Comparison of ENCODE assay signal across 10 cellular contexts in genomic region chr3:133488785-133489367, GRCh38.
A peak's percentile ranks its signal among the peaks of the same experiment; 100 is the strongest.
DNase-seq lines count a peak whose midpoint lies in the region; ATAC-seq and TF ChIP-seq lines count a peak whose summit lies in the region.
"Had no signal": no experiment of that assay in that cellular context is flagged by ENCODE, and none has a peak within 500 bp of the region (broad histone marks: within the 10 kb centered on the region; RNA-seq: fewer than 3 reads in every experiment).

No MANE protein-coding gene starts in this region.

- no peak for TF ChIP-seq EP300 in SK-N-SH (IDR thresholded peaks at IDR 0.05; ENCODE audit: borderline replicate concordance in 1 of 2, low read depth in 1 of 2, low read length in 1 of 2)

- POLR2A ChIA-PET in SK-N-SH (lab: Yijun Ruan, JAX): no interaction called here

- DNase-seq in AG08396 (ENCODE audit: low spot score) (peak; percentile 49), GM23248 (peak; percentile 64), SK-N-SH (no peak), glomerular visceral epithelial cell (ENCODE audit: extremely low spot score) (peak; percentile 27), cortex of kidney (lab: John Stamatoyannopoulos, UW) (no peak), NCI-H1417 treated with DMSO at 0.1 percent for 48 hours (lab: John Stamatoyannopoulos, UW) (no peak), retina (no peak)
- DNase-seq: GF-D8, NCI-H1930 had no signal

- no peaks in the 10 kb centered on the region for H3K27me3 ChIP-seq in GM23248 (replicated peaks; ENCODE audit: insufficient read depth)
- no peaks in the 10 kb centered on the region for H3K27me3 ChIP-seq in SK-N-SH (ENCODE audit: insufficient read depth)

- CTCF ChIA-PET in SK-N-SH (lab: Yijun Ruan, JAX): interaction anchor here (0.7 to 1.2 kb wide), 4 partner anchors 12 to 90 kb away, joined by 3 to 4 read pairs (median 3); no protein-coding TSS in a partner anchor

- H3K4me2 ChIP-seq in GM23248 (ENCODE audit: unreplicated experiment) (peak overlapping the region; percentile 35), SK-N-SH (0 out of 2 replicates have a peak overlapping the region, but pooled peaks have one; percentile 7)

- ATAC-seq in GM19397 (IDR thresholded peaks at IDR 0.05; ENCODE audit: unreplicated experiment): no peak

- in situ Hi-C loops in GM23248 (cut with MboI): no loop called here

- no peaks in the 10 kb centered on the region for H3K79me2 ChIP-seq in GM23248 (ENCODE audit: insufficient read depth)
- H3K79me2 ChIP-seq in SK-N-SH (ENCODE audit: insufficient read depth): no peaks in the 10 kb centered on the region

- H3K9ac ChIP-seq in GM23248 (no peak overlapping the region), SK-N-SH (no peak overlapping the region)

- no peak for TF ChIP-seq RAD21 in SK-N-SH (IDR thresholded peaks at IDR 0.05; ENCODE audit: low read length)

- peak overlapping the region; percentile 9; the same call in 1 of the 2 replicates for H2AFZ ChIP-seq in GM23248
- no peak overlapping the region for H2AFZ ChIP-seq in SK-N-SH (ENCODE audit: low read depth)

- H3K4me3 ChIP-seq in GM23248: no peak overlapping the region
- H3K4me3 ChIP-seq in SK-N-SH (ENCODE audit: low read depth in 2 of 2, low read length in 1 of 2): no peak overlapping the region

- H3K27ac ChIP-seq in GM23248 (no peak overlapping the region), SK-N-SH (ENCODE audit: low read depth in 2 of 2, low read length in 1 of 2) (no peak overlapping the region)

- peaks cover 15% of the 10 kb centered on the region for H3F3A ChIP-seq in GM23248 (ENCODE audit: insufficient read depth)
- H3F3A ChIP-seq in SK-N-SH (replicated peaks; ENCODE audit: insufficient read depth): no peaks in the 10 kb centered on the region

- H3K4me1 ChIP-seq in GM23248 (ENCODE audit: insufficient read depth) (peaks cover 15% of the 10 kb centered on the region), SK-N-SH (ENCODE audit: control insufficient read depth in 1 of 2, insufficient read depth in 2 of 2, low read depth in 1 of 2, low read length in 1 of 2) (peaks cover 0 to 6% of the 10 kb centered on the region in 2 experiments; a peak in 1 of 4 replicates)

- H3K36me3 ChIP-seq in GM23248 (ENCODE audit: low read depth) (no peaks in the 10 kb centered on the region), SK-N-SH (replicated peaks in 1 of 2; ENCODE audit: control insufficient read depth in 1 of 2, insufficient read depth in 2 of 2, low read length in 1 of 2) (no peaks in the 10 kb centered on the region)

- no peaks in the 10 kb centered on the region for H3K9me2 ChIP-seq in GM23248 (ENCODE audit: insufficient read depth)
- H3K9me2 ChIP-seq in SK-N-SH: no peaks in the 10 kb centered on the region

- H4K20me1 ChIP-seq in GM23248 (ENCODE audit: insufficient read depth) (no peaks in the 10 kb centered on the region), SK-N-SH (ENCODE audit: insufficient read depth) (no peaks in the 10 kb centered on the region)

- H3K9me3 ChIP-seq in GM23248 (ENCODE audit: low read depth) (no peaks in the 10 kb centered on the region), SK-N-SH (peaks cover 8% of the 10 kb centered on the region; the same call in 1 of the 2 replicates)

- 10 to 17% methylated on average over 3 of the region's 3 CpGs for WGBS in GM23248 (ENCODE audit: low coverage in 1 of 2, low lambda C conversion rate in 2 of 2, missing lambda C conversion rate in 2 of 2), 2 experiments
- 77% methylated on average over 3 of the region's 3 CpGs for WGBS in SK-N-SH (ENCODE audit: low lambda C conversion rate)

- TF ChIP-seq CTCF in SK-N-SH (IDR thresholded peaks at IDR 0.05): no peak

TF ChIP-seq in SK-N-SH, 30 proteins besides CTCF, POLR2A, EP300 and RAD21:
- TF ChIP-seq TEAD4 (IDR thresholded peaks at IDR 0.05; ENCODE audit: borderline replicate concordance, insufficient read depth): no peak
- peak; percentile 50 for TF ChIP-seq PBX3 (IDR thresholded peaks at IDR 0.05)
TF ChIP-seq in SK-N-SH: peak in this region for 1.

Comparison
In these comparisons a context has a peak if more than half of its experiments do, and no peak if none do; other contexts are left out.
1. DNase-seq: peak in AG08396 (single experiment), GM23248 (single experiment) and glomerular visceral epithelial cell (single experiment); none in SK-N-SH (single experiment), cortex of kidney (single experiment), NCI-H1417 treated with DMSO at 0.1 percent for 48 hours (single experiment) and retina (single experiment).